ENCODE assay signal across 1 cellular context in genomic region chr6:34298941-34299340, GRCh38.
TF ChIP-seq lines count a peak whose summit lies in the region.

No MANE protein-coding gene starts in this region.

TF ChIP-seq in GM12878, 131 proteins besides CTCF, POLR2A, EP300 and RAD21 (continued from another document):
- TF ChIP-seq ZNF592 (IDR thresholded peaks at IDR 0.05) = no peak
- TF ChIP-seq CREB1 (IDR thresholded peaks at IDR 0.05; ENCODE audit: low read depth) = no peak
- TF ChIP-seq USF2 (IDR thresholded peaks at IDR 0.05; ENCODE audit: borderline replicate concordance, low read depth, low read length) = no peak
- TF ChIP-seq KDM1A (IDR thresholded peaks at IDR 0.05; ENCODE audit: borderline replicate concordance) = no peak
- no peak for TF ChIP-seq USF1 (IDR thresholded peaks at IDR 0.05; ENCODE audit: borderline replicate concordance, extremely low read length, insufficient read depth, low read depth, low read length)
- TF ChIP-seq YBX1 (IDR thresholded peaks at IDR 0.05) = no peak
- no peak for TF ChIP-seq E2F8 (IDR thresholded peaks at IDR 0.05; ENCODE audit: low read depth, partially characterized antibody)
- TF ChIP-seq ETV6 (conservative IDR thresholded peaks at IDR 0.05 in 1 of 2, IDR thresholded peaks at IDR 0.05 in 1 of 2; ENCODE audit: borderline replicate concordance in 1 of 2, low read depth in 1 of 2) = no peak
- TF ChIP-seq CBX3 (IDR thresholded peaks at IDR 0.05; ENCODE audit: borderline replicate concordance, low read depth) = no peak
- no peak for TF ChIP-seq ZNF622 (IDR thresholded peaks at IDR 0.05)
- TF ChIP-seq ZNF217 (IDR thresholded peaks at IDR 0.05) = no peak
- no peak for TF ChIP-seq ASH2L (IDR thresholded peaks at IDR 0.05; ENCODE audit: borderline replicate concordance, low read depth)
- TF ChIP-seq TBL1XR1 (IDR thresholded peaks at IDR 0.05; ENCODE audit: low read depth, low read length) = no peak
- TF ChIP-seq ATF2 (IDR thresholded peaks at IDR 0.05; ENCODE audit: low read length) = no peak
- no peak for TF ChIP-seq SRF (IDR thresholded peaks at IDR 0.05; ENCODE audit: low read depth in 2 of 2, low read length in 2 of 2)
- TF ChIP-seq NRF1 (conservative IDR thresholded peaks at IDR 0.05; ENCODE audit: low read depth, low read length) = no peak
- TF ChIP-seq RUNX3 (IDR thresholded peaks at IDR 0.05; ENCODE audit: low read length) = no peak
